In genomic region chr14:47103781-47104180, GRCh38 we compare ENCODE assay signal across 29 cellular contexts.
"Had no signal": no experiment of that assay in that cellular context is flagged by ENCODE, and none has a peak within 500 bp of the region (broad histone marks: within the 10 kb centered on the region; RNA-seq: fewer than 3 reads in every experiment).

No MANE protein-coding gene starts in this region.

- H3K4me3 Mint-ChIP-seq: activated CD4-positive, alpha-beta T cell treated with anti-CD3 and anti-CD28 coated beads for 36 hours; activated naive CD8-positive, alpha-beta T cell; activated T-cell treated with anti-CD3 and anti-CD28 coated beads, Interleukin-2, amount 50 U/mL, for 72 hours; natural killer cell treated with Interleukin-12 subunit alpha and Interleukin-12 subunit beta and Interleukin-15 and Interleukin-18, amount 100 ng/mL, for 72 hours; stimulated activated naive B cell treated with anti-CD40 and anti-IgM and Interleukin-4, amounts not matched to agents 10 μg/mL and 1 μg/mL and 100 μg/mL, for 72 hours; T-helper 2 cell treated with Interferon-gamma antibody and Interleukin-4, amounts not matched to agents 5 μg/mL and 100 μg/mL, for 36 hours had no signal

- H3K27me3 Mint-ChIP-seq: activated CD4-positive, alpha-beta T cell treated with anti-CD3 and anti-CD28 coated beads for 36 hours; activated naive CD8-positive, alpha-beta T cell; natural killer cell treated with Interleukin-12 subunit alpha and Interleukin-12 subunit beta and Interleukin-15 and Interleukin-18, amount 100 ng/mL, for 72 hours; stimulated activated naive B cell treated with anti-CD40 and anti-IgM and Interleukin-4, amounts not matched to agents 10 μg/mL and 1 μg/mL and 100 μg/mL, for 72 hours had no signal

- H3K4me1 Mint-ChIP-seq: activated CD4-positive, alpha-beta T cell treated with anti-CD3 and anti-CD28 coated beads for 36 hours; stimulated activated naive B cell treated with anti-CD40 and anti-IgM and Interleukin-4, amounts not matched to agents 10 μg/mL and 1 μg/mL and 100 μg/mL, for 72 hours had no signal

- H3K27ac ChIP-seq: epithelial cell of prostate, esophagus squamous epithelium, left lung, lower lobe of right lung, stomach, tibial artery had no signal

- H3K4me1 ChIP-seq: esophagus squamous epithelium, left lung, lower lobe of right lung, stomach, tibial artery had no signal

- DNase-seq: activated CD4-positive, alpha-beta T cell treated with anti-CD3 and anti-CD28 coated beads for 36 hours; activated CD4-positive, alpha-beta T cell treated with anti-CD3 and anti-CD28 coated beads, Interleukin-2, amount 50 U/mL, for 4 hours; activated CD4-positive, CD25-positive, alpha-beta regulatory T cell; activated naive CD4-positive, alpha-beta T cell; activated T-cell treated with anti-CD3 and anti-CD28 coated beads for 4 hours; activated T-cell treated with anti-CD3 and anti-CD28 coated beads, Interleukin-2, amount 50 U/mL, for 72 hours; anterior cingulate cortex; dermis blood vessel endothelial cell; effector CD4-positive, alpha-beta T cell; esophagus squamous epithelium; glutamatergic neuron; left lung; lower lobe of right lung; mesenchymal stem cell; mucosa of descending colon; posterior cingulate gyrus; right cardiac atrium; stimulated activated CD4-positive, alpha-beta T cell treated with anti-CD3 and anti-CD28 coated beads, Interleukin-15, amount 100 ng/mL, for 24 hours; stimulated activated CD4-positive, alpha-beta T cell treated with anti-CD3 and anti-CD28 coated beads, Interleukin-2, amount 100 ng/mL, for 24 hours; stimulated activated naive B cell treated with anti-CD40 and anti-IgM and Interleukin-4, amounts not matched to agents 10 μg/mL and 1 μg/mL and 100 μg/mL, for 72 hours; stomach; tibial artery had no signal

- H3K27ac Mint-ChIP-seq: activated CD4-positive, alpha-beta T cell treated with anti-CD3 and anti-CD28 coated beads for 36 hours; activated naive CD8-positive, alpha-beta T cell; activated T-cell treated with anti-CD3 and anti-CD28 coated beads, Interleukin-2, amount 50 U/mL, for 72 hours; natural killer cell treated with Interleukin-12 subunit alpha and Interleukin-12 subunit beta and Interleukin-15 and Interleukin-18, amount 100 ng/mL, for 72 hours; stimulated activated naive B cell treated with anti-CD40 and anti-IgM and Interleukin-4, amounts not matched to agents 10 μg/mL and 1 μg/mL and 100 μg/mL, for 72 hours; T-helper 2 cell treated with Interferon-gamma antibody and Interleukin-4, amounts not matched to agents 5 μg/mL and 100 μg/mL, for 36 hours had no signal

- FAIRE-seq: colon, endometrium, frontal cortex had no signal

- H3K36me3 ChIP-seq: esophagus squamous epithelium, left lung, lower lobe of right lung, stomach, tibial artery had no signal

- H3K36me3 Mint-ChIP-seq: activated naive CD8-positive, alpha-beta T cell; natural killer cell treated with Interleukin-12 subunit alpha and Interleukin-12 subunit beta and Interleukin-15 and Interleukin-18, amount 100 ng/mL, for 72 hours; stimulated activated naive B cell treated with anti-CD40 and anti-IgM and Interleukin-4, amounts not matched to agents 10 μg/mL and 1 μg/mL and 100 μg/mL, for 72 hours had no signal

- H3K9me3 ChIP-seq: esophagus squamous epithelium, left lung, lower lobe of right lung, mucosa of descending colon, stomach, tibial artery had no signal

- ATAC-seq: activated CD4-positive, alpha-beta T cell treated with anti-CD3 and anti-CD28 coated beads for 36 hours; activated T-cell treated with anti-CD3 and anti-CD28 coated beads, Interleukin-2, amount 50 U/mL, for 72 hours; left lung; lower lobe of right lung; mucosa of descending colon; natural killer cell treated with Interleukin-12 subunit alpha and Interleukin-12 subunit beta and Interleukin-15 and Interleukin-18, amount 100 ng/mL, for 72 hours; right cardiac atrium; stimulated activated naive B cell treated with anti-CD40 and anti-IgM and Interleukin-4, amounts not matched to agents 10 μg/mL and 1 μg/mL and 100 μg/mL, for 72 hours had no signal

- H3K27me3 ChIP-seq: esophagus squamous epithelium, left lung, stomach, tibial artery had no signal

- H3K4me3 ChIP-seq: esophagus squamous epithelium, left lung, lower lobe of right lung, mucosa of descending colon, stomach, tibial artery had no signal
